Comparison of ENCODE assay signal across 1 cellular context in the genomic region with DNA sequence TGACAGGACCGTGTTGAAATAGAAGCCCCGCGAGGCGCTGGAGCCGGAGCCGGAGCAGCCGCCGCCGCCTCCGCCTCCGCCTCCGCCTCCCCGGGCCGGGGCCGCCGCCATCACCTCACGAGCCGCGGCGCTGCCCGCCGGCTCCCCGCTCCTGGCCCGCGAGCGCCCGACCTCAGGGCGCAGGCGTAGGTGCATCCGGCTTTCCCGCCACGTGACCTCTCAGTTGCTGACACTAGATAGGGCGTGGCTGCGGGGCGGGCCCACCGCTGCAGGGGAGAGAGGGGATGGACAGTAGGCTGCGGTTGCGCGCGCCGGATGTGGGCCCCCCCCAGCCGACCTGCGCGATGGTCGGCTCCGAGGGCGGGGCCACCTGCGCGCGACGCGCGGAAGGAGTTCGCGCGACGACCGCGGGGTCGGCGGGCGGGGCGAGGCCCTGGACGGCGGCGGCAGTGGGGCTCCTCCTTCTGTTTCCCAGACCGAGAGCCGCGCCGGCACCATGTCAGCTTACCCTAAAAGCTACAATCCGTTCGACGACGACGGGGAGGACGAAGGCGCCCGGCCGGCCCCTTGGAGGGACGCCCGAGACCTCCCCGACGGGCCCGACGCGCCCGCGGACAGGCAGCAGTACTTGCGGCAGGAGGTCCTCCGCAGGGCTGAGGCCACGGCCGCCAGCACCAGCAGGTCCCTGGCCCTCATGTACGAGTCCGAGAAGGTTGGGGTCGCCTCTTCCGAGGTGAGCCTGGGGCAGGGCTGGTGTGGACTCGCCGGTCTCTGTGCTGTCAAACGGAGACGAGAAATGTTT.
TF ChIP-seq lines count a peak whose summit lies in the region.

A gene (minus strand): TSS at position 197 of the 802 bp plus-strand sequence. CDS start 86 bp downstream, at position 111.
A gene (plus strand): TSS at position 393 of the 802 bp plus-strand sequence. CDS start 104 bp downstream, at position 497.

TF ChIP-seq in HepG2, 621 proteins besides CTCF, POLR2A, EP300 and RAD21 (continued from another document and continues in another):
- TF ChIP-seq, protein P1, sequence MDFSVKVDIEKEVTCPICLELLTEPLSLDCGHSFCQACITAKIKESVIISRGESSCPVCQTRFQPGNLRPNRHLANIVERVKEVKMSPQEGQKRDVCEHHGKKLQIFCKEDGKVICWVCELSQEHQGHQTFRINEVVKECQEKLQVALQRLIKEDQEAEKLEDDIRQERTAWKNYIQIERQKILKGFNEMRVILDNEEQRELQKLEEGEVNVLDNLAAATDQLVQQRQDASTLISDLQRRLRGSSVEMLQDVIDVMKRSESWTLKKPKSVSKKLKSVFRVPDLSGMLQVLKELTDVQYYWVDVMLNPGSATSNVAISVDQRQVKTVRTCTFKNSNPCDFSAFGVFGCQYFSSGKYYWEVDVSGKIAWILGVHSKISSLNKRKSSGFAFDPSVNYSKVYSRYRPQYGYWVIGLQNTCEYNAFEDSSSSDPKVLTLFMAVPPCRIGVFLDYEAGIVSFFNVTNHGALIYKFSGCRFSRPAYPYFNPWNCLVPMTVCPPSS (IDR thresholded peaks at IDR 0.05), result no peak
- peak; percentile 59; the same call in 1 of the 2 replicates for TF ChIP-seq MXD4 (CRISPR knock-in tag; IDR thresholded peaks at IDR 0.05)
- peak; percentile 82; the same call in 1 of the 2 replicates for TF ChIP-seq ARHGAP35 (CRISPR knock-in tag; IDR thresholded peaks at IDR 0.05; ENCODE audit: borderline replicate concordance)
- TF ChIP-seq KDM4B (CRISPR knock-in tag; IDR thresholded peaks at IDR 0.05), result no peak
- TF ChIP-seq MIER2 (CRISPR knock-in tag; IDR thresholded peaks at IDR 0.05), result no peak
- TF ChIP-seq, protein P2, sequence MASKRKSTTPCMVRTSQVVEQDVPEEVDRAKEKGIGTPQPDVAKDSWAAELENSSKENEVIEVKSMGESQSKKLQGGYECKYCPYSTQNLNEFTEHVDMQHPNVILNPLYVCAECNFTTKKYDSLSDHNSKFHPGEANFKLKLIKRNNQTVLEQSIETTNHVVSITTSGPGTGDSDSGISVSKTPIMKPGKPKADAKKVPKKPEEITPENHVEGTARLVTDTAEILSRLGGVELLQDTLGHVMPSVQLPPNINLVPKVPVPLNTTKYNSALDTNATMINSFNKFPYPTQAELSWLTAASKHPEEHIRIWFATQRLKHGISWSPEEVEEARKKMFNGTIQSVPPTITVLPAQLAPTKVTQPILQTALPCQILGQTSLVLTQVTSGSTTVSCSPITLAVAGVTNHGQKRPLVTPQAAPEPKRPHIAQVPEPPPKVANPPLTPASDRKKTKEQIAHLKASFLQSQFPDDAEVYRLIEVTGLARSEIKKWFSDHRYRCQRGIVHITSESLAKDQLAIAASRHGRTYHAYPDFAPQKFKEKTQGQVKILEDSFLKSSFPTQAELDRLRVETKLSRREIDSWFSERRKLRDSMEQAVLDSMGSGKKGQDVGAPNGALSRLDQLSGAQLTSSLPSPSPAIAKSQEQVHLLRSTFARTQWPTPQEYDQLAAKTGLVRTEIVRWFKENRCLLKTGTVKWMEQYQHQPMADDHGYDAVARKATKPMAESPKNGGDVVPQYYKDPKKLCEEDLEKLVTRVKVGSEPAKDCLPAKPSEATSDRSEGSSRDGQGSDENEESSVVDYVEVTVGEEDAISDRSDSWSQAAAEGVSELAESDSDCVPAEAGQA (IDR thresholded peaks at IDR 0.05; ENCODE audit: low read depth), result 0 out of 2 replicates have a peak, but pooled peaks have one; percentile 20
- TF ChIP-seq, protein P2 (CRISPR knock-in tag; IDR thresholded peaks at IDR 0.05; ENCODE audit: borderline replicate concordance), result no peak
- TF ChIP-seq KDM3A (CRISPR knock-in tag; IDR thresholded peaks at IDR 0.05; ENCODE audit: low read depth), result no peak
- TF ChIP-seq, protein P3, sequence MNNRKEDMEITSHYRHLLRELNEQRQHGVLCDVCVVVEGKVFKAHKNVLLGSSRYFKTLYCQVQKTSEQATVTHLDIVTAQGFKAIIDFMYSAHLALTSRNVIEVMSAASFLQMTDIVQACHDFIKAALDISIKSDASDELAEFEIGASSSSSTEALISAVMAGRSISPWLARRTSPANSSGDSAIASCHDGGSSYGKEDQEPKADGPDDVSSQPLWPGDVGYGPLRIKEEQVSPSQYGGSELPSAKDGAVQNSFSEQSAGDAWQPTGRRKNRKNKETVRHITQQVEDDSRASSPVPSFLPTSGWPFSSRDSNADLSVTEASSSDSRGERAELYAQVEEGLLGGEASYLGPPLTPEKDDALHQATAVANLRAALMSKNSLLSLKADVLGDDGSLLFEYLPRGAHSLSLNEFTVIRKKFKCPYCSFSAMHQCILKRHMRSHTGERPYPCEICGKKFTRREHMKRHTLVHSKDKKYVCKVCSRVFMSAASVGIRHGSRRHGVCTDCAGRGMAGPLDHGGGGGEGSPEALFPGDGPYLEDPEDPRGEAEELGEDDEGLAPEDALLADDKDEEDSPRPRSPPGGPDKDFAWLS (CRISPR knock-in tag; IDR thresholded peaks at IDR 0.05; ENCODE audit: borderline replicate concordance), result no peak
- no peak; the same call in 1 of the 2 replicates for TF ChIP-seq ZNF367 (CRISPR knock-in tag; IDR thresholded peaks at IDR 0.05; ENCODE audit: borderline replicate concordance)
- TF ChIP-seq ZNF746 (CRISPR knock-in tag; IDR thresholded peaks at IDR 0.05), result 0 out of 2 replicates have a peak, but pooled peaks have one; percentile 20
- no peak for TF ChIP-seq GLI4 (CRISPR knock-in tag; IDR thresholded peaks at IDR 0.05; ENCODE audit: borderline replicate concordance)
- TF ChIP-seq, protein P4, sequence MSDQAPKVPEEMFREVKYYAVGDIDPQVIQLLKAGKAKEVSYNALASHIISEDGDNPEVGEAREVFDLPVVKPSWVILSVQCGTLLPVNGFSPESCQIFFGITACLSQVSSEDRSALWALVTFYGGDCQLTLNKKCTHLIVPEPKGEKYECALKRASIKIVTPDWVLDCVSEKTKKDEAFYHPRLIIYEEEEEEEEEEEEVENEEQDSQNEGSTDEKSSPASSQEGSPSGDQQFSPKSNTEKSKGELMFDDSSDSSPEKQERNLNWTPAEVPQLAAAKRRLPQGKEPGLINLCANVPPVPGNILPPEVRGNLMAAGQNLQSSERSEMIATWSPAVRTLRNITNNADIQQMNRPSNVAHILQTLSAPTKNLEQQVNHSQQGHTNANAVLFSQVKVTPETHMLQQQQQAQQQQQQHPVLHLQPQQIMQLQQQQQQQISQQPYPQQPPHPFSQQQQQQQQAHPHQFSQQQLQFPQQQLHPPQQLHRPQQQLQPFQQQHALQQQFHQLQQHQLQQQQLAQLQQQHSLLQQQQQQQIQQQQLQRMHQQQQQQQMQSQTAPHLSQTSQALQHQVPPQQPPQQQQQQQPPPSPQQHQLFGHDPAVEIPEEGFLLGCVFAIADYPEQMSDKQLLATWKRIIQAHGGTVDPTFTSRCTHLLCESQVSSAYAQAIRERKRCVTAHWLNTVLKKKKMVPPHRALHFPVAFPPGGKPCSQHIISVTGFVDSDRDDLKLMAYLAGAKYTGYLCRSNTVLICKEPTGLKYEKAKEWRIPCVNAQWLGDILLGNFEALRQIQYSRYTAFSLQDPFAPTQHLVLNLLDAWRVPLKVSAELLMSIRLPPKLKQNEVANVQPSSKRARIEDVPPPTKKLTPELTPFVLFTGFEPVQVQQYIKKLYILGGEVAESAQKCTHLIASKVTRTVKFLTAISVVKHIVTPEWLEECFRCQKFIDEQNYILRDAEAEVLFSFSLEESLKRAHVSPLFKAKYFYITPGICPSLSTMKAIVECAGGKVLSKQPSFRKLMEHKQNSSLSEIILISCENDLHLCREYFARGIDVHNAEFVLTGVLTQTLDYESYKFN (CRISPR knock-in tag; conservative IDR thresholded peaks at IDR 0.05), result peak; percentile 53
- no peak for TF ChIP-seq SMARCE1 (IDR thresholded peaks at IDR 0.05; ENCODE audit: borderline replicate concordance)
- TF ChIP-seq, protein P5, sequence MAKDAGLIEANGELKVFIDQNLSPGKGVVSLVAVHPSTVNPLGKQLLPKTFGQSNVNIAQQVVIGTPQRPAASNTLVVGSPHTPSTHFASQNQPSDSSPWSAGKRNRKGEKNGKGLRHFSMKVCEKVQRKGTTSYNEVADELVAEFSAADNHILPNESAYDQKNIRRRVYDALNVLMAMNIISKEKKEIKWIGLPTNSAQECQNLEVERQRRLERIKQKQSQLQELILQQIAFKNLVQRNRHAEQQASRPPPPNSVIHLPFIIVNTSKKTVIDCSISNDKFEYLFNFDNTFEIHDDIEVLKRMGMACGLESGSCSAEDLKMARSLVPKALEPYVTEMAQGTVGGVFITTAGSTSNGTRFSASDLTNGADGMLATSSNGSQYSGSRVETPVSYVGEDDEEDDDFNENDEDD (CRISPR knock-in tag; IDR thresholded peaks at IDR 0.05; ENCODE audit: borderline replicate concordance), result peak; percentile 89; the same call in 1 of the 2 replicates
- TF ChIP-seq, protein P6, sequence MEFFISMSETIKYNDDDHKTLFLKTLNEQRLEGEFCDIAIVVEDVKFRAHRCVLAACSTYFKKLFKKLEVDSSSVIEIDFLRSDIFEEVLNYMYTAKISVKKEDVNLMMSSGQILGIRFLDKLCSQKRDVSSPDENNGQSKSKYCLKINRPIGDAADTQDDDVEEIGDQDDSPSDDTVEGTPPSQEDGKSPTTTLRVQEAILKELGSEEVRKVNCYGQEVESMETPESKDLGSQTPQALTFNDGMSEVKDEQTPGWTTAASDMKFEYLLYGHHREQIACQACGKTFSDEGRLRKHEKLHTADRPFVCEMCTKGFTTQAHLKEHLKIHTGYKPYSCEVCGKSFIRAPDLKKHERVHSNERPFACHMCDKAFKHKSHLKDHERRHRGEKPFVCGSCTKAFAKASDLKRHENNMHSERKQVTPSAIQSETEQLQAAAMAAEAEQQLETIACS (CRISPR knock-in tag; IDR thresholded peaks at IDR 0.05), result peak; percentile 85
- TF ChIP-seq RFX3 (CRISPR knock-in tag; IDR thresholded peaks at IDR 0.05), result no peak
- TF ChIP-seq ZNF792 (CRISPR knock-in tag; IDR thresholded peaks at IDR 0.05), result peak; percentile 76; the same call in 1 of the 2 replicates
- TF ChIP-seq HHEX (CRISPR knock-in tag; IDR thresholded peaks at IDR 0.05), result no peak
- peak; percentile 33; the same call in 1 of the 2 replicates for TF ChIP-seq SIX4 (CRISPR knock-in tag; IDR thresholded peaks at IDR 0.05)
- TF ChIP-seq, protein P7, sequence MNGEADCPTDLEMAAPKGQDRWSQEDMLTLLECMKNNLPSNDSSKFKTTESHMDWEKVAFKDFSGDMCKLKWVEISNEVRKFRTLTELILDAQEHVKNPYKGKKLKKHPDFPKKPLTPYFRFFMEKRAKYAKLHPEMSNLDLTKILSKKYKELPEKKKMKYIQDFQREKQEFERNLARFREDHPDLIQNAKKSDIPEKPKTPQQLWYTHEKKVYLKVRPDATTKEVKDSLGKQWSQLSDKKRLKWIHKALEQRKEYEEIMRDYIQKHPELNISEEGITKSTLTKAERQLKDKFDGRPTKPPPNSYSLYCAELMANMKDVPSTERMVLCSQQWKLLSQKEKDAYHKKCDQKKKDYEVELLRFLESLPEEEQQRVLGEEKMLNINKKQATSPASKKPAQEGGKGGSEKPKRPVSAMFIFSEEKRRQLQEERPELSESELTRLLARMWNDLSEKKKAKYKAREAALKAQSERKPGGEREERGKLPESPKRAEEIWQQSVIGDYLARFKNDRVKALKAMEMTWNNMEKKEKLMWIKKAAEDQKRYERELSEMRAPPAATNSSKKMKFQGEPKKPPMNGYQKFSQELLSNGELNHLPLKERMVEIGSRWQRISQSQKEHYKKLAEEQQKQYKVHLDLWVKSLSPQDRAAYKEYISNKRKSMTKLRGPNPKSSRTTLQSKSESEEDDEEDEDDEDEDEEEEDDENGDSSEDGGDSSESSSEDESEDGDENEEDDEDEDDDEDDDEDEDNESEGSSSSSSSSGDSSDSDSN (CRISPR knock-in tag; IDR thresholded peaks at IDR 0.05), result peak; percentile 37; the same call in 1 of the 2 replicates
- peak; percentile 83; the same call in 1 of the 2 replicates for TF ChIP-seq ZNF572 (CRISPR knock-in tag; IDR thresholded peaks at IDR 0.05)
- TF ChIP-seq ZNF788 (CRISPR knock-in tag; IDR thresholded peaks at IDR 0.05; ENCODE audit: borderline replicate concordance), result peak; percentile 49; the same call in 1 of the 2 replicates
- TF ChIP-seq, protein P8, sequence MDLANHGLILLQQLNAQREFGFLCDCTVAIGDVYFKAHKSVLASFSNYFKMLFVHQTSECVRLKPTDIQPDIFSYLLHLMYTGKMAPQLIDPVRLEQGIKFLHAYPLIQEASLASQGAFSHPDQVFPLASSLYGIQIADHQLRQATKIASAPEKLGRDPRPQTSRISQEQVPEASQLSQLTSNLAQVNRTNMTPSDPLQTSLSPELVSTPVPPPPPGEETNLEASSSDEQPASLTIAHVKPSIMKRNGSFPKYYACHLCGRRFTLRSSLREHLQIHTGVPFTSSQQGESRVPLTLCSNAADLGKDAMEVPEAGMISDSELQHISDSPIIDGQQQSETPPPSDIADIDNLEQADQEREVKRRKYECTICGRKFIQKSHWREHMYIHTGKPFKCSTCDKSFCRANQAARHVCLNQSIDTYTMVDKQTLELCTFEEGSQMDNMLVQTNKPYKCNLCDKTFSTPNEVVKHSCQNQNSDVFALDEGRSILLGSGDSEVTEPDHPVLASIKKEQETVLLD (CRISPR knock-in tag; IDR thresholded peaks at IDR 0.05; ENCODE audit: low read depth), result peak; percentile 77
- TF ChIP-seq SMC3 (IDR thresholded peaks at IDR 0.05; ENCODE audit: low read length), result no peak
- 0 out of 2 replicates have a peak, but pooled peaks have one; percentile 32 for TF ChIP-seq ISL2 (CRISPR knock-in tag; IDR thresholded peaks at IDR 0.05)
- TF ChIP-seq KLF6 (CRISPR knock-in tag; IDR thresholded peaks at IDR 0.05), result peak; percentile 59; the same call in 1 of the 2 replicates
- TF ChIP-seq SOX13 (IDR thresholded peaks at IDR 0.05), result no peak
- peak in 1 of 2 experiments; percentile 46; a peak in 1 of 4 replicates for TF ChIP-seq SOX13 (CRISPR knock-in tag; conservative IDR thresholded peaks at IDR 0.05 in 1 of 2, IDR thresholded peaks at IDR 0.05 in 1 of 2)
- peak; percentile 72 for TF ChIP-seq SIN3A (IDR thresholded peaks at IDR 0.05; ENCODE audit: borderline replicate concordance, low read depth, low read length)
- TF ChIP-seq NFATC3 (CRISPR knock-in tag; IDR thresholded peaks at IDR 0.05), result 0 out of 2 replicates have a peak, but pooled peaks have one; percentile 36
